27 cellular contexts compared by ENCODE assay signal in genomic region chr9:16559418-16560188, GRCh38.
DNase-seq lines count a peak whose midpoint lies in the region; ATAC-seq and TF ChIP-seq lines count a peak whose summit lies in the region.
"Had no signal": no experiment of that assay in that cellular context is flagged by ENCODE, and none has a peak within 500 bp of the region (broad histone marks: within the 10 kb centered on the region; RNA-seq: fewer than 3 reads in every experiment).

No MANE protein-coding gene starts in this region.

- TF ChIP-seq POLR2A in thyroid gland (IDR thresholded peaks at IDR 0.05), result no peak

- H3K4me3 ChIP-seq in thyroid gland (replicated peaks in 1 of 3), result no peak overlapping the region
- H3K4me3 ChIP-seq: breast epithelium, heart left ventricle, lung, Peyer's patch, sigmoid colon, thoracic aorta had no signal

- H3K27ac ChIP-seq in thyroid gland, result no peak overlapping the region
- H3K27ac ChIP-seq: breast epithelium, heart left ventricle, sigmoid colon, thoracic aorta had no signal

- DNase-seq in NCI-H2107 treated with DMSO at 0.1 percent for 48 hours (lab: John Stamatoyannopoulos, UW; ENCODE audit: unreplicated experiment) (peak; percentile 40), NCI-H2107 (lab: John Stamatoyannopoulos, UW) (no peak), NCI-H2196 treated with DMSO at 0.1 percent for 48 hours (lab: John Stamatoyannopoulos, UW; ENCODE audit: unreplicated experiment) (peak; percentile 57), left lobe of liver (ENCODE audit: low spot score) (peak; percentile 79), thyroid gland (peak; percentile 36 to 43), left cardiac atrium (no peak), cardiac septum (ENCODE audit: low spot score) (no peak), Right ventricle myocardium superior (no peak)
- DNase-seq: 8988T; activated CD4-positive, alpha-beta T cell treated with anti-CD3 and anti-CD28 coated beads, Interleukin-2, amount 50 U/mL, for 4 hours; CD4-positive, CD25-positive, alpha-beta regulatory T cell; effector CD8-positive, alpha-beta T cell; EL; heart left ventricle; KG1; kidney; MM.1S; NCI-H146; NCI-H526 treated with DMSO at 0.1 percent for 48 hours; sigmoid colon; stimulated activated naive CD4-positive, alpha-beta T cell treated with Interleukin-2 at 50 U/mL for 16 hours; T-helper 1 cell had no signal

- TF ChIP-seq CTCF in thyroid gland (IDR thresholded peaks at IDR 0.05), result no peak

- peaks cover 0 to 3% of the 10 kb centered on the region in 2 donors for H3K4me1 ChIP-seq in thyroid gland
- H3K4me1 ChIP-seq: breast epithelium, heart left ventricle had no signal

- H3K27me3 ChIP-seq in thyroid gland, result no peaks in the 10 kb centered on the region
- H3K27me3 ChIP-seq: breast epithelium, heart left ventricle, Peyer's patch, sigmoid colon had no signal

- intact Hi-C loops in thyroid gland (cut with DNase I), result no loop called here
- intact Hi-C loops in left cardiac atrium (cut with DNase I), result no loop called here
- intact Hi-C loops in cardiac septum (cut with DNase I), result no loop called here
- intact Hi-C loops in Right ventricle myocardium superior (cut with DNase I), result no loop called here

- 80 to 85% methylated on average over 6 of the region's 6 CpGs for WGBS in thyroid gland, 2 donors

- H3K36me3 ChIP-seq in thyroid gland, result no peaks in the 10 kb centered on the region
- H3K36me3 ChIP-seq: breast epithelium, heart left ventricle, Peyer's patch, thoracic aorta had no signal

- H3K9me3 ChIP-seq in thyroid gland, result no peaks in the 10 kb centered on the region
- H3K9me3 ChIP-seq: breast epithelium, heart left ventricle, Peyer's patch, sigmoid colon, thoracic aorta had no signal

- ATAC-seq in left lobe of liver, result peak; percentile 99
- ATAC-seq in left cardiac atrium, result no peak
- no peak for ATAC-seq in Right ventricle myocardium superior (ENCODE audit: poor library complexity)
- ATAC-seq: HCT116, heart left ventricle had no signal

Comparison
In these comparisons a context has a peak if more than half of its experiments do, and no peak if none do; other contexts are left out.
1. DNase-seq: peak in NCI-H2107 treated with DMSO at 0.1 percent for 48 hours (single experiment), NCI-H2196 treated with DMSO at 0.1 percent for 48 hours (single experiment), left lobe of liver (single experiment) and thyroid gland (2 of 2); none in NCI-H2107 (single experiment), left cardiac atrium (single experiment), cardiac septum (single experiment) and Right ventricle myocardium superior (single experiment).